9 cellular contexts compared by ENCODE assay signal in genomic region chr4:30720021-30720655, GRCh38. TPM values are rescaled to one million over a fixed set of nuclear protein-coding genes. Genes with fewer than 3 reads are reported as not detected.
DNase-seq lines count a peak whose midpoint lies in the region; ATAC-seq, FAIRE-seq and TF ChIP-seq lines count a peak whose summit lies in the region.
"Had no signal": no experiment of that assay in that cellular context is flagged by ENCODE, and none has a peak within 500 bp of the region (broad histone marks: within the 10 kb centered on the region; RNA-seq: fewer than 3 reads in every experiment).

Gene PCDH7, plus strand, starts transcription at chr4:30720369. Its CDS starts 1,054 bp downstream, at chr4:30721423.

- DNase-seq in A549 (ENCODE audit: low read depth in 1 of 2, low spot score in 1 of 2) (peak; percentile 7 to 21), GM12892 (ENCODE audit: insufficient read length) (peak; percentile 3), SK-N-MC (ENCODE audit: low read depth, low spot score) (no peak), thyroid gland (peak; percentile 69 to 75), Karpas-422 (no peak)

- H4K20me1 ChIP-seq in Karpas-422 (ENCODE audit: insufficient read depth, low read depth, low read length): no peaks in the 10 kb centered on the region

- H3K4me3 ChIP-seq in A549 (peak within 1 kb of the TSS; percentile 41), SK-N-MC (peak within 1 kb of the TSS; percentile 83), esophagus (ENCODE audit: low read depth in 1 of 2, low read length in 2 of 2) (peak within 1 kb of the TSS; percentile 63 to 88), mesodermal cell (ENCODE audit: extremely low read depth, insufficient read depth, low read length, poor library complexity, severe bottlenecking) (peak within 1 kb of the TSS; percentile 73), thyroid gland (replicated peaks in 1 of 3) (peak within 1 kb of the TSS; percentile 7 to 65 (median 45)), Karpas-422 (ENCODE audit: low read length) (no peak within 1 kb of the TSS)

- CTCF ChIA-PET in A549 (lab: Yijun Ruan, JAX): no interaction called here

- H3K4me2 ChIP-seq in A549: peak within 1 kb of the TSS; percentile 91
- H3K4me2 ChIP-seq in Karpas-422 (ENCODE audit: low read depth, low read length, poor library complexity, severe bottlenecking): no peak within 1 kb of the TSS

- H3K9me3 ChIP-seq in A549 (no peaks in the 10 kb centered on the region), SK-N-MC (ENCODE audit: low read depth, low read length) (no peaks in the 10 kb centered on the region), esophagus (ENCODE audit: control insufficient read depth in 2 of 2, insufficient read depth in 1 of 2, low read depth in 1 of 2, low read length in 1 of 2) (peaks cover 0 to 10% of the 10 kb centered on the region in 2 donors), mesodermal cell (ENCODE audit: control insufficient read depth, low read length) (no peaks in the 10 kb centered on the region), thyroid gland (no peaks in the 10 kb centered on the region), Karpas-422 (ENCODE audit: low read length) (peaks cover 12% of the 10 kb centered on the region)
- H3K9me3 ChIP-seq: neutrophil had no signal

- TF ChIP-seq POLR2A in A549 (IDR thresholded peaks at IDR 0.05; ENCODE audit: low read length): no peak
- no peak for TF ChIP-seq POLR2A in GM12892 (IDR thresholded peaks at IDR 0.05; ENCODE audit: low read depth, low read length)
- peak in 1 of 2 donors; percentile 57 for TF ChIP-seq POLR2A in thyroid gland (IDR thresholded peaks at IDR 0.05)

- TF ChIP-seq EP300 in A549 (IDR thresholded peaks at IDR 0.05): no peak

- H3K9ac ChIP-seq in SK-N-MC (ENCODE audit: insufficient read length) (no peak within 1 kb of the TSS), Karpas-422 (ENCODE audit: low read length) (no peak within 1 kb of the TSS)

- ATAC-seq in A549 (peak; percentile 51 to 60), GM19467 (IDR thresholded peaks at IDR 0.05; ENCODE audit: unreplicated experiment) (no peak)

- intact Hi-C loops in thyroid gland (cut with DNase I): loop anchor here (10.0 kb wide), 1 partner anchor 55 kb away; no protein-coding TSS in a partner anchor

- peaks cover 0 to 2% of the 10 kb centered on the region in 2 donors for H3K27me3 ChIP-seq in esophagus (ENCODE audit: control insufficient read depth in 1 of 2, insufficient read depth in 2 of 2, low read length in 2 of 2)
- H3K27me3 ChIP-seq in thyroid gland: no peaks in the 10 kb centered on the region
- no peaks in the 10 kb centered on the region for H3K27me3 ChIP-seq in Karpas-422 (ENCODE audit: low read length)

- no peak within 1 kb of the TSS for H3K27ac ChIP-seq in A549
- no peak within 1 kb of the TSS for H3K27ac ChIP-seq in SK-N-MC
- H3K27ac ChIP-seq in esophagus (ENCODE audit: low read depth in 2 of 2, low read length in 1 of 2): peak within 1 kb of the TSS; percentile 68 to 76
- H3K27ac ChIP-seq in mesodermal cell (ENCODE audit: low read depth, low read length, severe bottlenecking): peak within 1 kb of the TSS; percentile 97
- peak within 1 kb of the TSS; percentile 20 to 75 (median 71) for H3K27ac ChIP-seq in thyroid gland
- no peak within 1 kb of the TSS for H3K27ac ChIP-seq in Karpas-422 (ENCODE audit: low read length)
- H3K27ac ChIP-seq: neutrophil had no signal

- no peak for TF ChIP-seq CTCF in A549 (IDR thresholded peaks at IDR 0.05)
- no peak for TF ChIP-seq CTCF in thyroid gland (IDR thresholded peaks at IDR 0.05)

- no peak for FAIRE-seq in A549 (lab: Jason Lieb, UNC)
- no peak for FAIRE-seq in GM12892 (lab: Jason Lieb, UNC)

- POLR2A ChIA-PET in A549 (lab: Yijun Ruan, JAX): no interaction called here

- no peak within 1 kb of the TSS for H2AFZ ChIP-seq in Karpas-422 (ENCODE audit: low read length)

- WGBS in A549 (ENCODE audit: missing lambda C conversion rate): 0% methylated on average over 15 of the region's 43 CpGs
- WGBS in esophagus, 2 donors: 1% methylated on average over 43 of the region's 43 CpGs
- WGBS in mesodermal cell (ENCODE audit: insufficient coverage in 2 of 2), 2 experiments: 0% methylated on average over 35 to 41 of the region's 43 CpGs
- WGBS in thyroid gland, 2 donors: 0 to 1% methylated on average over 40 to 43 of the region's 43 CpGs

- H3K36me3 ChIP-seq in SK-N-MC (ENCODE audit: insufficient read depth, low read length) (no peaks in the 10 kb centered on the region), esophagus (ENCODE audit: control insufficient read depth in 2 of 2, insufficient read depth in 2 of 2, low read length in 1 of 2) (peaks cover 0 to 3% of the 10 kb centered on the region in 2 donors), mesodermal cell (ENCODE audit: control insufficient read depth, insufficient read depth, low read length) (peaks cover 20% of the 10 kb centered on the region), thyroid gland (no peaks in the 10 kb centered on the region), Karpas-422 (ENCODE audit: insufficient read depth, low read length) (no peaks in the 10 kb centered on the region)
- H3K36me3 ChIP-seq: neutrophil had no signal

- H3K79me2 ChIP-seq in Karpas-422 (ENCODE audit: low read length): no peaks in the 10 kb centered on the region

- no peaks in the 10 kb centered on the region for H3K9me2 ChIP-seq in Karpas-422 (replicated peaks; ENCODE audit: insufficient read depth, low read length)

- TF ChIP-seq RAD21 in A549 (conservative IDR thresholded peaks at IDR 0.05 in 1 of 2, IDR thresholded peaks at IDR 0.05 in 1 of 2): no peak

- H3K4me1 ChIP-seq in A549: peaks cover 5% of the 10 kb centered on the region; the same call in 1 of the 3 replicates
- peaks cover 0 to 12% of the 10 kb centered on the region in 2 donors for H3K4me1 ChIP-seq in esophagus (ENCODE audit: control insufficient read depth in 2 of 2, insufficient read depth in 2 of 2, low read length in 1 of 2)
- peaks cover 3% of the 10 kb centered on the region for H3K4me1 ChIP-seq in mesodermal cell (ENCODE audit: control insufficient read depth, insufficient read depth, low read length, poor library complexity, severe bottlenecking)
- H3K4me1 ChIP-seq in thyroid gland: peaks cover 10 to 13% of the 10 kb centered on the region in 2 donors
- no peaks in the 10 kb centered on the region for H3K4me1 ChIP-seq in Karpas-422 (ENCODE audit: low read length)

TF ChIP-seq in A549, 52 proteins besides CTCF, POLR2A, EP300 and RAD21:
- TF ChIP-seq SMC3 (IDR thresholded peaks at IDR 0.05) (no peak), SREBF2 (IDR thresholded peaks at IDR 0.05) (no peak), HMGXB4 (CRISPR knock-in tag; IDR thresholded peaks at IDR 0.05; ENCODE audit: borderline replicate concordance) (no peak)
TF ChIP-seq in A549: peak in this region for 0.

RNA-seq across cellular contexts. Expression of gene PCDH7, which starts in this region (rescaled TPM):
- 0.16 and 0.19 TPM in 2 replicates for polyA plus RNA-seq in A549 (2011; rRNA removed)
- polyA plus RNA-seq in A549 (2012; cell fraction: cytosol; rRNA removed): 0.08 and 0.12 TPM in 2 replicates
- polyA plus RNA-seq in A549 (2012; cell fraction: nucleus; rRNA removed): 0.06 and 0.10 TPM in 2 replicates
- 0.04 TPM in 2 of 3 replicates, not detected in the other for polyA plus RNA-seq in A549 (2017; fragmentation: RNase III; extraction: RNeasy Plus Mini Kit Qiagen cat#74134 plus additional on column Dnase treatment)
- 0.24 and 0.37 TPM in 2 replicates for polyA minus RNA-seq in A549 (2011; rRNA and poly(A)+ RNA removed)
- polyA plus RNA-seq in GM12892 (2012; ENCODE audit: missing spikeins): not detected
- polyA plus RNA-seq in esophagus: 1 to 10 TPM; 3.3 to 7.4 TPM
- 46.1 TPM for polyA plus RNA-seq in mesodermal cell (2013, experiment 1 of 2)
- polyA plus RNA-seq in mesodermal cell (2013, experiment 2 of 2): 39.3 TPM
- total RNA-seq in thyroid gland: 10 to 100 TPM; 12.6 to 55.0 (median 40.0) TPM
- total RNA-seq in Karpas-422 (2014; rRNA removed; shearing (Covaris generic); ENCODE audit: low replicate concordance): not detected in 2 replicates

Comparison
In these comparisons a context has a peak if more than half of its experiments do, and no peak if none do; other contexts are left out.
1. RNA of gene PCDH7 (total RNA-seq): 12.6 to 55.0 TPM in thyroid gland; not detected in Karpas-422; every median in the first group is over 10 times any median in the second.
2. Peak in DNase-seq, ATAC-seq, H3K4me3 ChIP-seq and H3K4me2 ChIP-seq in A549; RNA of the gene not detected or under 1 TPM.
3. DNase-seq: peak in GM12892 (single experiment) and thyroid gland (2 of 2); none in SK-N-MC (single experiment) and Karpas-422 (single experiment).
4. H3K27ac ChIP-seq: peak in esophagus (2 of 2), mesodermal cell (single experiment) and thyroid gland (3 of 3); none in A549 (0 of 2), SK-N-MC (single experiment) and Karpas-422 (single experiment).